ENCODE assay signal across 30 cellular contexts in the genomic region with DNA sequence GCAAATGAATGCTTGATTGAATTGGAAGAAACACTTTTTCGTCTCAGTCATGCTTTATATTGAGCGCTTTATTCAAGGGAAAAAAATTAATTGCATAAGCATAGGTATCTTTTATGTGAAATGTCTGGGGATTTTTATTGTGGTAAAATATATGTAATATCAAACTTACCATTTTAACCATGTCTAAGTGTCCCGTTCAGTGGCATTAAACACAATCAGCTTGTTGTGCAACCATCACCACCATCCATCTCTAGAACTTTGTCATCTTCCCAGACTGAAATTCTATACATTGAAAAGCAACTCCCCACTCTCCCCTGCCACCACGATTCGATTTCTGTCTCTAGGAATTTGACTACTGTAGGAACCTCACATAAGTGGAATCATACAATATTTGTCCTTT.
"Had no signal": no experiment of that assay in that cellular context is flagged by ENCODE, and none has a peak within 500 bp of the region (broad histone marks: within the 10 kb centered on the region; RNA-seq: fewer than 3 reads in every experiment).

No MANE protein-coding gene starts in this region.

- H3K4me1 ChIP-seq: ascending aorta, Peyer's patch had no signal

- H3K36me3 ChIP-seq: ascending aorta, cardiac muscle cell, Peyer's patch, SJSA1 had no signal

- H3K4me3 ChIP-seq: ascending aorta, cardiac muscle cell, Peyer's patch, SJSA1 had no signal

- H3K9me3 Mint-ChIP-seq: activated naive CD4-positive, alpha-beta T cell treated with anti-CD3 and anti-CD28 coated beads, Interleukin-2, amount 50 U/mL, for 24 hours; activated T-helper 17 cell treated with anti-CD3 and anti-CD28 coated beads, Interleukin-2, amount 50 U/mL, for 72 hours; central memory CD8-positive, alpha-beta T cell had no signal

- DNase-seq: activated CD4-positive, alpha-beta T cell treated with anti-CD3 and anti-CD28 coated beads, Interleukin-2, amount 10 ng/mL, durations not matched to agents 24 days and 14 days; activated CD4-positive, alpha-beta T cell treated with anti-CD3 and anti-CD28 coated beads, Interleukin-2, amount 50 U/mL, for 4 hours; activated CD8-positive, alpha-beta T cell treated with anti-CD3 and anti-CD28 coated beads for 36 hours; activated gamma-delta T cell; activated naive CD4-positive, alpha-beta T cell treated with Interleukin-2 at 50 U/mL for 16 hours; activated naive CD8-positive, alpha-beta T cell treated with anti-CD3 and anti-CD28 coated beads, Interleukin-2, amount 10 ng/mL, durations not matched to agents 7 days and 5 days; activated T-cell treated with anti-CD3 and anti-CD28 coated beads, Interleukin-2, amount 50 U/mL, for 48 hours; amygdala; KG1; MM.1S; MV-4-11; NCI-H1092; NCI-H1436 treated with DMSO at 0.1 percent for 48 hours; NCI-H1694 treated with DMSO at 0.1 percent for 48 hours; NCI-H2029; NCI-H345; NCI-H524 treated with DMSO at 0.1 percent for 48 hours; Peyer's patch; RPMI8226; SHP77 treated with DMSO at 0.1 percent for 48 hours; SK-N-SH had no signal

- H3K4me1 Mint-ChIP-seq: central memory CD8-positive, alpha-beta T cell had no signal

- H3K36me3 Mint-ChIP-seq: activated naive CD4-positive, alpha-beta T cell treated with anti-CD3 and anti-CD28 coated beads, Interleukin-2, amount 50 U/mL, for 24 hours had no signal

- FAIRE-seq: TTC549 had no signal

- H3K27me3 ChIP-seq: ascending aorta, cardiac muscle cell, Peyer's patch, SJSA1 had no signal

- H3K9ac ChIP-seq: SK-N-SH had no signal

- H3K9me3 ChIP-seq: ascending aorta, Peyer's patch, SJSA1, SK-N-SH had no signal

- H3K27ac Mint-ChIP-seq: activated CD4-positive, alpha-beta T cell treated with anti-CD3 and anti-CD28 coated beads, Interleukin-2, amount 10 ng/mL, durations not matched to agents 24 days and 14 days; activated CD8-positive, alpha-beta T cell treated with anti-CD3 and anti-CD28 coated beads for 36 hours; activated naive CD4-positive, alpha-beta T cell treated with anti-CD3 and anti-CD28 coated beads, Interleukin-2, amount 50 U/mL, for 24 hours; activated naive CD8-positive, alpha-beta T cell treated with anti-CD3 and anti-CD28 coated beads, Interleukin-2, amount 10 ng/mL, durations not matched to agents 7 days and 5 days; activated T-helper 17 cell treated with anti-CD3 and anti-CD28 coated beads, Interleukin-2, amount 50 U/mL, for 72 hours; T-helper 1 cell treated with Interleukin-12 subunit alpha and Interleukin-12 subunit beta and Interleukin-4 antibody, amounts not matched to agents 30 μg/mL and 1 μg/mL, for 36 hours; T-helper 2 cell treated with Interferon-gamma antibody and Interleukin-4, amounts not matched to agents 5 μg/mL and 100 μg/mL, for 36 hours had no signal

- H3K27me3 Mint-ChIP-seq: activated CD4-positive, alpha-beta T cell treated with anti-CD3 and anti-CD28 coated beads, Interleukin-2, amount 10 ng/mL, durations not matched to agents 24 days and 14 days; activated T-helper 17 cell treated with anti-CD3 and anti-CD28 coated beads, Interleukin-2, amount 50 U/mL, for 72 hours had no signal

- H3K27ac ChIP-seq: ascending aorta, cardiac muscle cell, Peyer's patch, SJSA1 had no signal

- H3K4me3 Mint-ChIP-seq: activated CD4-positive, alpha-beta T cell treated with anti-CD3 and anti-CD28 coated beads, Interleukin-2, amount 10 ng/mL, durations not matched to agents 24 days and 14 days; activated CD8-positive, alpha-beta T cell treated with anti-CD3 and anti-CD28 coated beads for 36 hours; activated naive CD4-positive, alpha-beta T cell treated with anti-CD3 and anti-CD28 coated beads, Interleukin-2, amount 50 U/mL, for 24 hours; activated naive CD8-positive, alpha-beta T cell treated with anti-CD3 and anti-CD28 coated beads, Interleukin-2, amount 10 ng/mL, durations not matched to agents 7 days and 5 days; activated T-helper 17 cell treated with anti-CD3 and anti-CD28 coated beads, Interleukin-2, amount 50 U/mL, for 72 hours; central memory CD8-positive, alpha-beta T cell; T-helper 1 cell treated with Interleukin-12 subunit alpha and Interleukin-12 subunit beta and Interleukin-4 antibody, amounts not matched to agents 30 μg/mL and 1 μg/mL, for 36 hours; T-helper 2 cell treated with Interferon-gamma antibody and Interleukin-4, amounts not matched to agents 5 μg/mL and 100 μg/mL, for 36 hours had no signal

- H3K4me2 ChIP-seq: SK-N-SH had no signal

- ATAC-seq: activated CD8-positive, alpha-beta T cell treated with anti-CD3 and anti-CD28 coated beads for 36 hours; activated T-helper 17 cell treated with anti-CD3 and anti-CD28 coated beads, Interleukin-2, amount 50 U/mL, for 72 hours had no signal
